ENCODE assay signal across 1 cellular context in the genomic region with DNA sequence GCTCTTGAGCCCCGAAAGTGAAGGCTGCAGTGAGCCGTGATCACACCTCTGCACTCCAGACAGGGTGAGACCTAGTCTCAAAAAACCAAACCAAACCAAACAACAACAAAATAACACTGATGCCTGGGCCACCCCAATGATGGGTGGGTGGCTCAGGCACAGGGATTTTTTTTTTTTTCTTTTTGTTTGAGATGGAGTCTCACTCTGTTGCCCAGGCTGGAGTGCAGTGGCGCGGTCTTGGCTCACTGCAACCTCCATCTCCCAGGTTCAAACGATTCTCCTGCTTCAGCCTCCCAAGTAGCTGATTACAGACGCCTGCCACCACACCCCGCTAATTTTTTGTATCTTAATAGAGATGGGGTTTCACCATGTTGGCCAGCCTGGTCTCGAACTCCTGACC. TPM values are rescaled to one million over a fixed set of nuclear protein-coding genes. Genes with fewer than 3 reads are reported as not detected.
"Had no signal": no experiment of that assay in that cellular context is flagged by ENCODE, and none has a peak within 500 bp of the region (broad histone marks: within the 10 kb centered on the region; RNA-seq: fewer than 3 reads in every experiment).

No MANE protein-coding gene starts in this region.

RNA-seq across cellular contexts. Expression of gene LRRC75A, which starts 39.7 kb away (rescaled TPM):
- total RNA-seq: bronchial epithelial cell had no signal
